ENCODE assay signal across 1 cellular context in genomic region chr2:9336534-9337354, GRCh38.
A peak's percentile ranks its signal among the peaks of the same experiment; 100 is the strongest.
TF ChIP-seq lines count a peak whose summit lies in the region.

No MANE protein-coding gene starts in this region.

TF ChIP-seq in HepG2, 621 proteins besides CTCF, POLR2A, EP300 and RAD21 (continued from another document and continues in another):
- no peak for TF ChIP-seq ZNF512 (CRISPR knock-in tag; IDR thresholded peaks at IDR 0.05)
- TF ChIP-seq SMAD9 (CRISPR knock-in tag; IDR thresholded peaks at IDR 0.05), result peak; percentile 85
- no peak for TF ChIP-seq KDM1A (CRISPR knock-in tag; IDR thresholded peaks at IDR 0.05)
- TF ChIP-seq STAG1 (CRISPR knock-in tag; IDR thresholded peaks at IDR 0.05), result no peak; the same call in 1 of the 2 replicates
- TF ChIP-seq KLF11 (CRISPR knock-in tag; IDR thresholded peaks at IDR 0.05), result 0 out of 2 replicates have a peak, but pooled peaks have one; percentile 25
- TF ChIP-seq RNF2 (conservative IDR thresholded peaks at IDR 0.05; ENCODE audit: low read depth), result no peak
- 0 out of 2 replicates have a peak, but pooled peaks have one; percentile 30 for TF ChIP-seq MIER2 (CRISPR knock-in tag; IDR thresholded peaks at IDR 0.05)
- TF ChIP-seq, protein P1, sequence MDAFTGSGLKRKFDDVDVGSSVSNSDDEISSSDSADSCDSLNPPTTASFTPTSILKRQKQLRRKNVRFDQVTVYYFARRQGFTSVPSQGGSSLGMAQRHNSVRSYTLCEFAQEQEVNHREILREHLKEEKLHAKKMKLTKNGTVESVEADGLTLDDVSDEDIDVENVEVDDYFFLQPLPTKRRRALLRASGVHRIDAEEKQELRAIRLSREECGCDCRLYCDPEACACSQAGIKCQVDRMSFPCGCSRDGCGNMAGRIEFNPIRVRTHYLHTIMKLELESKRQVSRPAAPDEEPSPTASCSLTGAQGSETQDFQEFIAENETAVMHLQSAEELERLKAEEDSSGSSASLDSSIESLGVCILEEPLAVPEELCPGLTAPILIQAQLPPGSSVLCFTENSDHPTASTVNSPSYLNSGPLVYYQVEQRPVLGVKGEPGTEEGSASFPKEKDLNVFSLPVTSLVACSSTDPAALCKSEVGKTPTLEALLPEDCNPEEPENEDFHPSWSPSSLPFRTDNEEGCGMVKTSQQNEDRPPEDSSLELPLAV (CRISPR knock-in tag; conservative IDR thresholded peaks at IDR 0.05; ENCODE audit: low read depth), result no peak
- TF ChIP-seq MAZ (IDR thresholded peaks at IDR 0.05; ENCODE audit: borderline replicate concordance, low read depth, low read length), result no peak
- TF ChIP-seq MAZ (CRISPR knock-in tag; IDR thresholded peaks at IDR 0.05; ENCODE audit: low read depth), result no peak
- no peak for TF ChIP-seq ZNF691 (CRISPR knock-in tag; IDR thresholded peaks at IDR 0.05; ENCODE audit: borderline replicate concordance, low read depth)
- no peak for TF ChIP-seq SETDB1 (CRISPR knock-in tag; IDR thresholded peaks at IDR 0.05; ENCODE audit: borderline replicate concordance)
- TF ChIP-seq, protein P2, sequence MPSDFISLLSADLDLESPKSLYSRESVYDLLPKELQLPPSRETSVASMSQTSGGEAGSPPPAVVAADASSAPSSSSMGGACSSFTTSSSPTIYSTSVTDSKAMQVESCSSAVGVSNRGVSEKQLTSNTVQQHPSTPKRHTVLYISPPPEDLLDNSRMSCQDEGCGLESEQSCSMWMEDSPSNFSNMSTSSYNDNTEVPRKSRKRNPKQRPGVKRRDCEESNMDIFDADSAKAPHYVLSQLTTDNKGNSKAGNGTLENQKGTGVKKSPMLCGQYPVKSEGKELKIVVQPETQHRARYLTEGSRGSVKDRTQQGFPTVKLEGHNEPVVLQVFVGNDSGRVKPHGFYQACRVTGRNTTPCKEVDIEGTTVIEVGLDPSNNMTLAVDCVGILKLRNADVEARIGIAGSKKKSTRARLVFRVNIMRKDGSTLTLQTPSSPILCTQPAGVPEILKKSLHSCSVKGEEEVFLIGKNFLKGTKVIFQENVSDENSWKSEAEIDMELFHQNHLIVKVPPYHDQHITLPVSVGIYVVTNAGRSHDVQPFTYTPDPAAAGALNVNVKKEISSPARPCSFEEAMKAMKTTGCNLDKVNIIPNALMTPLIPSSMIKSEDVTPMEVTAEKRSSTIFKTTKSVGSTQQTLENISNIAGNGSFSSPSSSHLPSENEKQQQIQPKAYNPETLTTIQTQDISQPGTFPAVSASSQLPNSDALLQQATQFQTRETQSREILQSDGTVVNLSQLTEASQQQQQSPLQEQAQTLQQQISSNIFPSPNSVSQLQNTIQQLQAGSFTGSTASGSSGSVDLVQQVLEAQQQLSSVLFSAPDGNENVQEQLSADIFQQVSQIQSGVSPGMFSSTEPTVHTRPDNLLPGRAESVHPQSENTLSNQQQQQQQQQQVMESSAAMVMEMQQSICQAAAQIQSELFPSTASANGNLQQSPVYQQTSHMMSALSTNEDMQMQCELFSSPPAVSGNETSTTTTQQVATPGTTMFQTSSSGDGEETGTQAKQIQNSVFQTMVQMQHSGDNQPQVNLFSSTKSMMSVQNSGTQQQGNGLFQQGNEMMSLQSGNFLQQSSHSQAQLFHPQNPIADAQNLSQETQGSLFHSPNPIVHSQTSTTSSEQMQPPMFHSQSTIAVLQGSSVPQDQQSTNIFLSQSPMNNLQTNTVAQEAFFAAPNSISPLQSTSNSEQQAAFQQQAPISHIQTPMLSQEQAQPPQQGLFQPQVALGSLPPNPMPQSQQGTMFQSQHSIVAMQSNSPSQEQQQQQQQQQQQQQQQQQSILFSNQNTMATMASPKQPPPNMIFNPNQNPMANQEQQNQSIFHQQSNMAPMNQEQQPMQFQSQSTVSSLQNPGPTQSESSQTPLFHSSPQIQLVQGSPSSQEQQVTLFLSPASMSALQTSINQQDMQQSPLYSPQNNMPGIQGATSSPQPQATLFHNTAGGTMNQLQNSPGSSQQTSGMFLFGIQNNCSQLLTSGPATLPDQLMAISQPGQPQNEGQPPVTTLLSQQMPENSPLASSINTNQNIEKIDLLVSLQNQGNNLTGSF (CRISPR knock-in tag; IDR thresholded peaks at IDR 0.05), result no peak
- TF ChIP-seq ATF5 (CRISPR knock-in tag; IDR thresholded peaks at IDR 0.05; ENCODE audit: low read depth), result no peak
- no peak for TF ChIP-seq PAWR (CRISPR knock-in tag; IDR thresholded peaks at IDR 0.05; ENCODE audit: borderline replicate concordance)
- TF ChIP-seq NFYB (CRISPR knock-in tag; IDR thresholded peaks at IDR 0.05), result no peak
- peak; percentile 65 for TF ChIP-seq IKZF4 (CRISPR knock-in tag; IDR thresholded peaks at IDR 0.05; ENCODE audit: borderline replicate concordance, low read depth, not compliant biosample characterization)
- no peak for TF ChIP-seq MAF1 (CRISPR knock-in tag; IDR thresholded peaks at IDR 0.05; ENCODE audit: borderline replicate concordance)
- no peak for TF ChIP-seq MXI1 (IDR thresholded peaks at IDR 0.05; ENCODE audit: borderline replicate concordance, low read depth, low read length)
- TF ChIP-seq ZNF737 (CRISPR knock-in tag; IDR thresholded peaks at IDR 0.05; ENCODE audit: borderline replicate concordance), result no peak
- peak; percentile 5; the same call in 1 of the 2 replicates for TF ChIP-seq ZBTB33 (CRISPR knock-in tag; IDR thresholded peaks at IDR 0.05)
- peak; percentile 17; the same call in 1 of the 2 replicates for TF ChIP-seq CBFB (CRISPR knock-in tag; IDR thresholded peaks at IDR 0.05)
- TF ChIP-seq PHF20 (CRISPR knock-in tag; IDR thresholded peaks at IDR 0.05), result peak; percentile 22; the same call in 1 of the 2 replicates
- TF ChIP-seq ZNF790 (CRISPR knock-in tag; IDR thresholded peaks at IDR 0.05; ENCODE audit: borderline replicate concordance), result no peak
- TF ChIP-seq STAT5B (CRISPR knock-in tag; IDR thresholded peaks at IDR 0.05), result no peak
- peak; percentile 55; the same call in 1 of the 2 replicates for TF ChIP-seq NCOA2 (CRISPR knock-in tag; IDR thresholded peaks at IDR 0.05)
- peak in 1 of 2 experiments; percentile 55; a peak in 2 of 4 replicates for TF ChIP-seq KLF16 (CRISPR knock-in tag; IDR thresholded peaks at IDR 0.05)
- TF ChIP-seq ZBED4 (CRISPR knock-in tag; IDR thresholded peaks at IDR 0.05; ENCODE audit: borderline replicate concordance), result no peak; the same call in 1 of the 2 replicates
- peak; percentile 98 for TF ChIP-seq ASH2L (IDR thresholded peaks at IDR 0.05; ENCODE audit: insufficient read length, low read depth, low read length)
- TF ChIP-seq, protein P3, sequence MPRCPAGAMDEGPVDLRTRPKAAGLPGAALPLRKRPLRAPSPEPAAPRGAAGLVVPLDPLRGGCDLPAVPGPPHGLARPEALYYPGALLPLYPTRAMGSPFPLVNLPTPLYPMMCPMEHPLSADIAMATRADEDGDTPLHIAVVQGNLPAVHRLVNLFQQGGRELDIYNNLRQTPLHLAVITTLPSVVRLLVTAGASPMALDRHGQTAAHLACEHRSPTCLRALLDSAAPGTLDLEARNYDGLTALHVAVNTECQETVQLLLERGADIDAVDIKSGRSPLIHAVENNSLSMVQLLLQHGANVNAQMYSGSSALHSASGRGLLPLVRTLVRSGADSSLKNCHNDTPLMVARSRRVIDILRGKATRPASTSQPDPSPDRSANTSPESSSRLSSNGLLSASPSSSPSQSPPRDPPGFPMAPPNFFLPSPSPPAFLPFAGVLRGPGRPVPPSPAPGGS (CRISPR knock-in tag; IDR thresholded peaks at IDR 0.05), result peak; percentile 82
- TF ChIP-seq SRF (IDR thresholded peaks at IDR 0.05; ENCODE audit: low read depth, low read length), result no peak; the same call in 1 of the 2 replicates
- no peak for TF ChIP-seq ZNF83 (CRISPR knock-in tag; IDR thresholded peaks at IDR 0.05; ENCODE audit: borderline replicate concordance)
- TF ChIP-seq TGIF2 (CRISPR knock-in tag; IDR thresholded peaks at IDR 0.05), result no peak
- TF ChIP-seq ZNF644 (CRISPR knock-in tag; IDR thresholded peaks at IDR 0.05; ENCODE audit: low read depth), result peak; percentile 76
- no peak for TF ChIP-seq NONO (IDR thresholded peaks at IDR 0.05)
- peak; percentile 63 for TF ChIP-seq NONO (CRISPR knock-in tag; conservative IDR thresholded peaks at IDR 0.05)
- no peak for TF ChIP-seq NR1H2 (CRISPR knock-in tag; IDR thresholded peaks at IDR 0.05; ENCODE audit: borderline replicate concordance, low read depth)
- peak; percentile 92 for TF ChIP-seq ZNF350 (CRISPR knock-in tag; IDR thresholded peaks at IDR 0.05; ENCODE audit: borderline replicate concordance, low read depth)
- TF ChIP-seq, protein P4, sequence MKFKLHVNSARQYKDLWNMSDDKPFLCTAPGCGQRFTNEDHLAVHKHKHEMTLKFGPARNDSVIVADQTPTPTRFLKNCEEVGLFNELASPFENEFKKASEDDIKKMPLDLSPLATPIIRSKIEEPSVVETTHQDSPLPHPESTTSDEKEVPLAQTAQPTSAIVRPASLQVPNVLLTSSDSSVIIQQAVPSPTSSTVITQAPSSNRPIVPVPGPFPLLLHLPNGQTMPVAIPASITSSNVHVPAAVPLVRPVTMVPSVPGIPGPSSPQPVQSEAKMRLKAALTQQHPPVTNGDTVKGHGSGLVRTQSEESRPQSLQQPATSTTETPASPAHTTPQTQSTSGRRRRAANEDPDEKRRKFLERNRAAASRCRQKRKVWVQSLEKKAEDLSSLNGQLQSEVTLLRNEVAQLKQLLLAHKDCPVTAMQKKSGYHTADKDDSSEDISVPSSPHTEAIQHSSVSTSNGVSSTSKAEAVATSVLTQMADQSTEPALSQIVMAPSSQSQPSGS (CRISPR knock-in tag; IDR thresholded peaks at IDR 0.05), result peak; percentile 18; the same call in 1 of the 2 replicates
- TF ChIP-seq ZNF850 (CRISPR knock-in tag; conservative IDR thresholded peaks at IDR 0.05), result no peak
- TF ChIP-seq, protein P5, sequence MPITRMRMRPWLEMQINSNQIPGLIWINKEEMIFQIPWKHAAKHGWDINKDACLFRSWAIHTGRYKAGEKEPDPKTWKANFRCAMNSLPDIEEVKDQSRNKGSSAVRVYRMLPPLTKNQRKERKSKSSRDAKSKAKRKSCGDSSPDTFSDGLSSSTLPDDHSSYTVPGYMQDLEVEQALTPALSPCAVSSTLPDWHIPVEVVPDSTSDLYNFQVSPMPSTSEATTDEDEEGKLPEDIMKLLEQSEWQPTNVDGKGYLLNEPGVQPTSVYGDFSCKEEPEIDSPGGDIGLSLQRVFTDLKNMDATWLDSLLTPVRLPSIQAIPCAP (CRISPR knock-in tag; IDR thresholded peaks at IDR 0.05; ENCODE audit: low read depth), result peak; percentile 70; the same call in 1 of the 2 replicates
- TF ChIP-seq SAFB2 (CRISPR knock-in tag; IDR thresholded peaks at IDR 0.05; ENCODE audit: borderline replicate concordance, low read depth), result peak; percentile 69; the same call in 1 of the 2 replicates
